10 cellular contexts compared by ENCODE assay signal in genomic region chr12:65510584-65511050, GRCh38.
DNase-seq lines count a peak whose midpoint lies in the region; TF ChIP-seq lines count a peak whose summit lies in the region.
"Had no signal": no experiment of that assay in that cellular context is flagged by ENCODE, and none has a peak within 500 bp of the region (broad histone marks: within the 10 kb centered on the region; RNA-seq: fewer than 3 reads in every experiment).

No MANE protein-coding gene starts in this region.

- no peak overlapping the region for H3K9ac ChIP-seq in neuronal stem cell (ENCODE audit: low read depth, low read length, poor library complexity)

- no peak overlapping the region for H2BK5ac ChIP-seq in neuronal stem cell (ENCODE audit: low read length)

- H3K9me3 ChIP-seq in neuronal stem cell (replicated peaks in 1 of 2; ENCODE audit: control insufficient read depth in 2 of 2, insufficient read depth in 1 of 2, low read depth in 1 of 2, low read length in 2 of 2) = no peaks in the 10 kb centered on the region

- H2BK15ac ChIP-seq in neuronal stem cell (ENCODE audit: low read length) = no peak overlapping the region

- no peak for TF ChIP-seq CTCF in astrocyte of the spinal cord (IDR thresholded peaks at IDR 0.05; ENCODE audit: low read depth, low read length)
- no peak for TF ChIP-seq CTCF in GM13977 (IDR thresholded peaks at IDR 0.05; ENCODE audit: extremely low read depth, insufficient read depth, missing control alignments)

- in situ Hi-C loops in astrocyte of the spinal cord (cut with HindIII; ENCODE audit: low sequenced_read_pairs) = no loop called here
- in situ Hi-C loops in GM13977 (cut with MboI; ENCODE audit: low pct_unique_long_range_greater_than_20kb, low sequenced_read_pairs, unreplicated experiment) = no loop called here

- no peak overlapping the region for H3K23ac ChIP-seq in neuronal stem cell (ENCODE audit: low read depth, low read length, poor library complexity)

- no peak overlapping the region for H3K4me3 ChIP-seq in astrocyte of the spinal cord (ENCODE audit: low read depth, low read length)
- peak overlapping the region in 1 of 2 donors; percentile 16 for H3K4me3 ChIP-seq in neuronal stem cell (ENCODE audit: low read length in 2 of 2)

- no peak overlapping the region for H3K4me2 ChIP-seq in neuronal stem cell (ENCODE audit: insufficient read depth, low read length, poor library complexity, severe bottlenecking)

- H3K14ac ChIP-seq in neuronal stem cell (ENCODE audit: low read length) = no peak overlapping the region

- H3K27me3 ChIP-seq in neuronal stem cell (ENCODE audit: control insufficient read depth in 3 of 3, insufficient read depth in 3 of 3, low read depth in 1 of 3, low read length in 3 of 3) = no peaks in the 10 kb centered on the region

- no peak overlapping the region for H4K8ac ChIP-seq in neuronal stem cell (ENCODE audit: low read depth, low read length)

- no peak overlapping the region for H2BK12ac ChIP-seq in neuronal stem cell (ENCODE audit: low read length)

- no peak overlapping the region for H4K91ac ChIP-seq in neuronal stem cell (ENCODE audit: low read depth, low read length, poor library complexity)

- DNase-seq in ELF-1 (ENCODE audit: low read depth, low spot score) = peak; percentile 91
- DNase-seq in astrocyte of the spinal cord (ENCODE audit: low read depth, low spot score) = peak; percentile 85
- DNase-seq in hypothalamus (lab: John Stamatoyannopoulos, UW) = peak in 34 of 51 donors; percentile 4 to 76 (median 32)
- peak; percentile 92 for DNase-seq in neuronal stem cell (ENCODE audit: low spot score)
- DNase-seq in GM13977 (ENCODE audit: low spot score) = no peak
- no peak for DNase-seq in H4 (ENCODE audit: low spot score)
- no peak for DNase-seq in activated CD4-positive, alpha-beta T cell treated with anti-CD3 and anti-CD28 coated beads for 4 hours
- no peak for DNase-seq in activated naive CD4-positive, alpha-beta T cell (lab: John Stamatoyannopoulos, UW)
- DNase-seq: activated CD8-positive, alpha-beta T cell treated with anti-CD3 and anti-CD28 coated beads, Interleukin-2, amount 10 ng/mL, durations not matched to agents 7 days and 5 days; naive B cell had no signal

- peak overlapping the region; percentile 51 for H2AFZ ChIP-seq in neuronal stem cell (ENCODE audit: low read length)

- H3K79me1 ChIP-seq in neuronal stem cell (ENCODE audit: low read depth, low read length) = no peaks in the 10 kb centered on the region

- H2BK120ac ChIP-seq in neuronal stem cell (ENCODE audit: low read depth, low read length) = no peak overlapping the region

- no peak overlapping the region for H3K18ac ChIP-seq in neuronal stem cell (ENCODE audit: low read length)

- no peaks in the 10 kb centered on the region for H3K36me3 ChIP-seq in neuronal stem cell (replicated peaks in 1 of 2; ENCODE audit: control insufficient read depth in 2 of 2, insufficient read depth in 2 of 2, low read length in 2 of 2)

- H3K4ac ChIP-seq in neuronal stem cell (ENCODE audit: low read length) = no peak overlapping the region

- H3K27ac ChIP-seq in neuronal stem cell (replicated peaks; ENCODE audit: low read length) = peak overlapping the region; percentile 18

- H2AK5ac ChIP-seq in neuronal stem cell (ENCODE audit: low read depth, low read length) = no peak overlapping the region

- WGBS in neuronal stem cell (ENCODE audit: extremely low coverage in 2 of 2, insufficient read length in 2 of 2, insufficient replicate concordance in 1 of 2), 2 donors = no CpG with 5 or more reads among the region's 17 CpGs

- H3K4me1 ChIP-seq in neuronal stem cell (ENCODE audit: control insufficient read depth in 2 of 2, insufficient read depth in 1 of 2, low read depth in 1 of 2, low read length in 2 of 2) = peaks cover 22 to 24% of the 10 kb centered on the region in 2 donors

Comparison
In these comparisons a context has a peak if more than half of its experiments do, and no peak if none do; other contexts are left out.
1. DNase-seq: peak in ELF-1 (single experiment), astrocyte of the spinal cord (single experiment), hypothalamus (34 of 51) and neuronal stem cell (single experiment); none in GM13977 (single experiment), H4 (single experiment), activated CD4-positive, alpha-beta T cell treated with anti-CD3 and anti-CD28 coated beads for 4 hours (0 of 2) and activated naive CD4-positive, alpha-beta T cell (0 of 4).